In genomic region chr6:167676666-167677421, GRCh38 we compare ENCODE assay signal across 15 cellular contexts.
DNase-seq lines count a peak whose midpoint lies in the region; ATAC-seq and TF ChIP-seq lines count a peak whose summit lies in the region.
"Had no signal": no experiment of that assay in that cellular context is flagged by ENCODE, and none has a peak within 500 bp of the region (broad histone marks: within the 10 kb centered on the region; RNA-seq: fewer than 3 reads in every experiment).

No MANE protein-coding gene starts in this region.

- peaks cover 51% of the 10 kb centered on the region for H3K4me1 Mint-ChIP-seq in nephron

- no peak overlapping the region for H3K4me3 ChIP-seq in upper lobe of right lung
- H3K4me3 ChIP-seq: GM23248, thyroid gland had no signal

- H3K27me3 Mint-ChIP-seq in nephron (ENCODE audit: low read depth), result peaks cover 16% of the 10 kb centered on the region

- peaks cover 31% of the 10 kb centered on the region for H3K4me1 ChIP-seq in upper lobe of right lung
- H3K4me1 ChIP-seq: foreskin keratinocyte had no signal

- peak overlapping the region; percentile 79 to 89 (median 89) for H3K4me3 Mint-ChIP-seq in nephron

- peak overlapping the region; percentile 36 for H3K27ac ChIP-seq in upper lobe of right lung
- H3K27ac ChIP-seq: foreskin keratinocyte, GM23248 had no signal

- peaks cover 25% of the 10 kb centered on the region for H3K27me3 ChIP-seq in upper lobe of right lung
- H3K27me3 ChIP-seq: thyroid gland had no signal

- H3K9me3 ChIP-seq in upper lobe of right lung, result no peaks in the 10 kb centered on the region
- H3K9me3 ChIP-seq: thyroid gland had no signal

- H3K36me3 ChIP-seq in upper lobe of right lung, result no peaks in the 10 kb centered on the region
- H3K36me3 ChIP-seq: thyroid gland had no signal

- DNase-seq in DMS53 (lab: John Stamatoyannopoulos, UW) (peak; percentile 28), DMS53 treated with DMSO at 0.1 percent for 48 hours (lab: John Stamatoyannopoulos, UW; ENCODE audit: unreplicated experiment) (no peak), Right ventricle myocardium superior (no peak), upper lobe of right lung (peak; percentile 49)
- DNase-seq in activated CD4-positive, alpha-beta T cell treated with anti-CD3 and anti-CD28 coated beads, Interleukin-2, amount 50 U/mL, for 48 hours, result no peak
- no peak for DNase-seq in stimulated activated naive CD8-positive, alpha-beta T cell treated with anti-CD3 and anti-CD28 coated beads, Interleukin-15, Interleukin-2, amounts not matched to agents 100 U/mL and 50 U/mL, for 24 hours
- DNase-seq: 8988T, cortex of kidney, DMS153, foreskin keratinocyte, GM23248, NCI-H1048, thyroid gland had no signal

- peaks cover 1% of the 10 kb centered on the region for H3K36me3 Mint-ChIP-seq in nephron (ENCODE audit: low read depth)

- no peaks in the 10 kb centered on the region for H3K9me3 Mint-ChIP-seq in nephron

- peak overlapping the region; percentile 78 to 89 (median 81) for H3K27ac Mint-ChIP-seq in nephron

- TF ChIP-seq CTCF in nephron (IDR thresholded peaks at IDR 0.05; ENCODE audit: unreplicated experiment in 3 of 3), result no peak
- TF ChIP-seq CTCF in upper lobe of right lung (IDR thresholded peaks at IDR 0.05), result no peak

- peak; percentile 63 for ATAC-seq in Right ventricle myocardium superior (ENCODE audit: poor library complexity)
- no peak for ATAC-seq in upper lobe of right lung
- ATAC-seq in HG02973 (IDR thresholded peaks at IDR 0.05; ENCODE audit: unreplicated experiment), result no peak
- ATAC-seq in stimulated activated naive CD8-positive, alpha-beta T cell treated with anti-CD3 and anti-CD28 coated beads, Interleukin-15, Interleukin-2, amounts not matched to agents 100 U/mL and 50 U/mL, for 24 hours, result no peak
- ATAC-seq: foreskin keratinocyte had no signal

- intact Hi-C loops in Right ventricle myocardium superior (cut with DNase I) (no loop called here), upper lobe of right lung (cut with DNase I) (no loop called here)

Comparison
In these comparisons a context has a peak if more than half of its experiments do, and no peak if none do; other contexts are left out.
1. DNase-seq: peak in DMS53 (single experiment) and upper lobe of right lung (single experiment); none in DMS53 treated with DMSO at 0.1 percent for 48 hours (single experiment), Right ventricle myocardium superior (single experiment), activated CD4-positive, alpha-beta T cell treated with anti-CD3 and anti-CD28 coated beads, Interleukin-2, amount 50 U/mL, for 48 hours (0 of 2) and stimulated activated naive CD8-positive, alpha-beta T cell treated with anti-CD3 and anti-CD28 coated beads, Interleukin-15, Interleukin-2, amounts not matched to agents 100 U/mL and 50 U/mL, for 24 hours (single experiment).